Comparison of ENCODE assay signal across 14 cellular contexts in the genomic region with DNA sequence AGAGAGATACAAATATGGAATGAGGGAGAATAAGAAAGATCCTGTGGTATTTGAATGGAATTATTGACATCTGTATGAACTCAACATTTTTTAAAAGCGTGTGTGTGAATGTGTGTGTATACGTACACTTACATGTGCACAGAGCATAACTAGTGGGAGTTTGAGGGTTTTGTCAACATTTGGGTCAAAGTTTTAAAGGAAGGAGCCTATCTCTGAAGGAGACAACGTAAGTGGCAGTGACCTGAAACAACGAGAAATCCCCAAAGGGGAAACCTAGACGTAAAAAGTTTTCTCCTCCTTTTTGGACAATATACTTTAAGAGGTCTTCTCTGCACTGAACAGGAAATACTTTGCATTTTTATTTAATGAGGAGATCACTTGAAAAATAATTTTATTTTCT.
DNase-seq lines count a peak whose midpoint lies in the region; ATAC-seq and TF ChIP-seq lines count a peak whose summit lies in the region.
"Had no signal": no experiment of that assay in that cellular context is flagged by ENCODE, and none has a peak within 500 bp of the region (broad histone marks: within the 10 kb centered on the region; RNA-seq: fewer than 3 reads in every experiment).

No MANE protein-coding gene starts in this region.

- no peaks in the 10 kb centered on the region for H3K9me2 ChIP-seq in OCI-LY1 (ENCODE audit: low read depth, low read length)

- H3K36me3 ChIP-seq in BLaER1, result no peaks in the 10 kb centered on the region
- H3K36me3 ChIP-seq in OCI-LY1 (ENCODE audit: insufficient read depth, low read length), result no peaks in the 10 kb centered on the region
- H3K36me3 ChIP-seq: HAP-1 had no signal

- H4K20me1 ChIP-seq in BLaER1 (no peaks in the 10 kb centered on the region), OCI-LY1 (ENCODE audit: insufficient read depth, low read length) (no peaks in the 10 kb centered on the region)

- peaks cover 35% of the 10 kb centered on the region for H3K4me1 Mint-ChIP-seq in activated naive CD8-positive, alpha-beta T cell treated with anti-CD3 and anti-CD28 coated beads, Interleukin-2, amount 50 U/mL, for 24 hours
- H3K4me1 Mint-ChIP-seq in nephron progenitor cell, result no peaks in the 10 kb centered on the region

- H3K27me3 ChIP-seq in BLaER1 (no peaks in the 10 kb centered on the region), OCI-LY1 (ENCODE audit: insufficient read depth, low read length) (no peaks in the 10 kb centered on the region)

- H3K27me3 Mint-ChIP-seq in activated naive CD8-positive, alpha-beta T cell treated with anti-CD3 and anti-CD28 coated beads, Interleukin-2, amount 50 U/mL, for 24 hours, result no peaks in the 10 kb centered on the region
- H3K27me3 Mint-ChIP-seq in nephron progenitor cell (ENCODE audit: low read depth, poor library complexity), result peaks cover 3% of the 10 kb centered on the region

- H3K9ac ChIP-seq in BLaER1, result no peak overlapping the region
- H3K9ac ChIP-seq in OCI-LY1 (ENCODE audit: low read length), result no peak overlapping the region

- DNase-seq in activated naive CD8-positive, alpha-beta T cell treated with anti-CD3 and anti-CD28 coated beads, Interleukin-2, amount 50 U/mL, for 24 hours, result no peak
- no peak for DNase-seq in nephron progenitor cell
- DNase-seq in NCI-H187 treated with DMSO at 0.1 percent for 48 hours (lab: John Stamatoyannopoulos, UW), result no peak
- DNase-seq in NOMO-1 treated with dmso at 0.1 percent for 144 hours (lab: John Stamatoyannopoulos, UW; ENCODE audit: unreplicated experiment), result no peak
- DNase-seq: EL, NCI-H1092, NCI-H510A treated with DMSO at 0.1 percent for 48 hours, NCI-H82, SIG-M5 had no signal

- peak overlapping the region; percentile 49 for H3K4me2 ChIP-seq in BLaER1
- H3K4me2 ChIP-seq in OCI-LY1 (ENCODE audit: low read length), result peak overlapping the region; percentile 10; the same call in 1 of the 2 replicates

- no peak overlapping the region for H3K4me3 Mint-ChIP-seq in activated naive CD8-positive, alpha-beta T cell treated with anti-CD3 and anti-CD28 coated beads, Interleukin-2, amount 50 U/mL, for 24 hours
- no peak overlapping the region for H3K4me3 Mint-ChIP-seq in nephron progenitor cell

- H3F3A ChIP-seq in OCI-LY1 (ENCODE audit: insufficient read depth, low read length), result no peaks in the 10 kb centered on the region

- H2AFZ ChIP-seq in OCI-LY1 (ENCODE audit: low read length), result no peak overlapping the region; the same call in 1 of the 2 replicates

- H3K79me2 ChIP-seq in OCI-LY1 (ENCODE audit: insufficient read depth, low read length), result no peaks in the 10 kb centered on the region

- H3K4me3 ChIP-seq in BLaER1, result no peak overlapping the region
- no peak overlapping the region for H3K4me3 ChIP-seq in OCI-LY1 (ENCODE audit: low read depth, low read length, poor library complexity, severe bottlenecking)
- H3K4me3 ChIP-seq: HAP-1 had no signal

- H3K9me3 ChIP-seq in BLaER1 (peaks cover 8% of the 10 kb centered on the region), OCI-LY1 (ENCODE audit: low read length) (no peaks in the 10 kb centered on the region)
- H3K9me3 ChIP-seq: HAP-1 had no signal

- H3K27ac ChIP-seq in BLaER1, result no peak overlapping the region
- H3K27ac ChIP-seq in OCI-LY1 (ENCODE audit: low read depth, low read length, poor library complexity, severe bottlenecking), result peak overlapping the region; percentile 49
- H3K27ac ChIP-seq: C4-2B had no signal

- peak overlapping the region; percentile 7 for H3K27ac Mint-ChIP-seq in activated naive CD8-positive, alpha-beta T cell treated with anti-CD3 and anti-CD28 coated beads, Interleukin-2, amount 50 U/mL, for 24 hours
- H3K27ac Mint-ChIP-seq in nephron progenitor cell, result peak overlapping the region; percentile 36

- no peaks in the 10 kb centered on the region for H3K36me3 Mint-ChIP-seq in activated naive CD8-positive, alpha-beta T cell treated with anti-CD3 and anti-CD28 coated beads, Interleukin-2, amount 50 U/mL, for 24 hours (ENCODE audit: low read depth)
- peaks cover 5% of the 10 kb centered on the region for H3K36me3 Mint-ChIP-seq in nephron progenitor cell (ENCODE audit: low read depth)

- H3K4me1 ChIP-seq in BLaER1 (peaks cover 52% of the 10 kb centered on the region), OCI-LY1 (ENCODE audit: insufficient read depth, low read length, severe bottlenecking) (peaks cover 48% of the 10 kb centered on the region)
- H3K4me1 ChIP-seq: HAP-1 had no signal

- peaks cover 5% of the 10 kb centered on the region for H3K9me3 Mint-ChIP-seq in activated naive CD8-positive, alpha-beta T cell treated with anti-CD3 and anti-CD28 coated beads, Interleukin-2, amount 50 U/mL, for 24 hours
- peaks cover 17% of the 10 kb centered on the region for H3K9me3 Mint-ChIP-seq in nephron progenitor cell

- no peak for TF ChIP-seq CTCF in OCI-LY1 (IDR thresholded peaks at IDR 0.05; ENCODE audit: low read length)
- TF ChIP-seq CTCF in nephron progenitor cell (IDR thresholded peaks at IDR 0.05), result no peak

- no peak for ATAC-seq in activated naive CD8-positive, alpha-beta T cell treated with anti-CD3 and anti-CD28 coated beads, Interleukin-2, amount 50 U/mL, for 24 hours
- no peak for ATAC-seq in HG03135 (IDR thresholded peaks at IDR 0.05; ENCODE audit: unreplicated experiment)
